ENCODE assay signal across 8 cellular contexts in genomic region chr1:234495231-234495990, GRCh38. TPM values are rescaled to one million over a fixed set of nuclear protein-coding genes. Genes with fewer than 3 reads are reported as not detected.
A peak's percentile ranks its signal among the peaks of the same experiment; 100 is the strongest.
DNase-seq lines count a peak whose midpoint lies in the region; ATAC-seq lines count a peak whose summit lies in the region.

No MANE protein-coding gene starts in this region.

- H3K4me2 ChIP-seq in BLaER1 treated with 17β-estradiol and CSF1 and Interleukin-3, amounts not matched to agents 10 nM and 100 nM, result peak overlapping the region; percentile 67 to 83 (median 73)
- H3K4me2 ChIP-seq in neuronal stem cell (ENCODE audit: insufficient read depth, low read length, poor library complexity, severe bottlenecking), result no peak overlapping the region

- peaks cover 3% of the 10 kb centered on the region for H3K36me3 Mint-ChIP-seq in activated T-helper 2 cell treated with anti-CD3 and anti-CD28 coated beads, Interferon-gamma antibody, Interleukin-2, Interleukin-4, amounts not matched to agents 10 μg/mL and 5 μg/mL and 100 μg/mL, durations not matched to agents 14 hours and 24 hours and 36 hours (ENCODE audit: low read depth)

- H2AFZ ChIP-seq in neuronal stem cell (ENCODE audit: low read length), result peak overlapping the region; percentile 52

- no peak overlapping the region for H2AK5ac ChIP-seq in neuronal stem cell (ENCODE audit: low read depth, low read length)

- no CpG with 5 or more reads among the region's 7 CpGs for WGBS in neuronal stem cell (ENCODE audit: extremely low coverage in 2 of 2, insufficient read length in 2 of 2, insufficient replicate concordance in 1 of 2), 2 donors

- ATAC-seq in GM19043 (IDR thresholded peaks at IDR 0.05; ENCODE audit: low read depth, unreplicated experiment), result peak; percentile 67
- peak; percentile 72 for ATAC-seq in HG03135 (IDR thresholded peaks at IDR 0.05; ENCODE audit: unreplicated experiment)

- H3K4ac ChIP-seq in neuronal stem cell (ENCODE audit: low read length), result no peak overlapping the region

- H4K8ac ChIP-seq in neuronal stem cell (ENCODE audit: low read depth, low read length), result no peak overlapping the region

- H3K18ac ChIP-seq in neuronal stem cell (ENCODE audit: low read length), result no peak overlapping the region

- intact Hi-C loops in activated T-helper 2 cell treated with anti-CD3 and anti-CD28 coated beads, Interferon-gamma antibody, Interleukin-2, Interleukin-4, amounts not matched to agents 10 μg/mL and 5 μg/mL and 100 μg/mL, durations not matched to agents 14 hours and 24 hours and 36 hours (cut with micrococcal nuclease), result loop anchor here (2.0 to 5.0 kb wide), 2 partner anchors 227 to 372 kb away; no protein-coding TSS in a partner anchor

- no peaks in the 10 kb centered on the region for H3K9me3 ChIP-seq in BLaER1 treated with 17β-estradiol and CSF1 and Interleukin-3, amounts not matched to agents 10 nM and 100 nM (replicated peaks in 1 of 11)
- no peaks in the 10 kb centered on the region for H3K9me3 ChIP-seq in neuronal stem cell (replicated peaks in 1 of 2; ENCODE audit: control insufficient read depth in 2 of 2, insufficient read depth in 1 of 2, low read depth in 1 of 2, low read length in 2 of 2)

- H3K23ac ChIP-seq in neuronal stem cell (ENCODE audit: low read depth, low read length, poor library complexity), result no peak overlapping the region

- no peak overlapping the region for H3K14ac ChIP-seq in neuronal stem cell (ENCODE audit: low read length)

- peak overlapping the region; percentile 9 to 90 (median 64); a peak in 21 of 22 replicates for H3K27ac ChIP-seq in BLaER1 treated with 17β-estradiol and CSF1 and Interleukin-3, amounts not matched to agents 10 nM and 100 nM
- H3K27ac ChIP-seq in neuronal stem cell (replicated peaks; ENCODE audit: low read length), result no peak overlapping the region

- peak overlapping the region; percentile 38 to 80 (median 54) for H3K9ac ChIP-seq in BLaER1 treated with 17β-estradiol and CSF1 and Interleukin-3, amounts not matched to agents 10 nM and 100 nM
- no peak overlapping the region for H3K9ac ChIP-seq in neuronal stem cell (ENCODE audit: low read depth, low read length, poor library complexity)

- peak overlapping the region; percentile 71 for H3K4me3 Mint-ChIP-seq in activated T-helper 2 cell treated with anti-CD3 and anti-CD28 coated beads, Interferon-gamma antibody, Interleukin-2, Interleukin-4, amounts not matched to agents 10 μg/mL and 5 μg/mL and 100 μg/mL, durations not matched to agents 14 hours and 24 hours and 36 hours (ENCODE audit: low read depth)

- no peaks in the 10 kb centered on the region for H3K36me3 ChIP-seq in BLaER1 treated with 17β-estradiol and CSF1 and Interleukin-3, amounts not matched to agents 10 nM and 100 nM
- no peaks in the 10 kb centered on the region for H3K36me3 ChIP-seq in neuronal stem cell (replicated peaks in 1 of 2; ENCODE audit: control insufficient read depth in 2 of 2, insufficient read depth in 2 of 2, low read length in 2 of 2)

- no peaks in the 10 kb centered on the region for H3K27me3 Mint-ChIP-seq in activated T-helper 2 cell treated with anti-CD3 and anti-CD28 coated beads, Interferon-gamma antibody, Interleukin-2, Interleukin-4, amounts not matched to agents 10 μg/mL and 5 μg/mL and 100 μg/mL, durations not matched to agents 14 hours and 24 hours and 36 hours (ENCODE audit: low read depth)

- H3K27ac Mint-ChIP-seq in activated T-helper 2 cell treated with anti-CD3 and anti-CD28 coated beads, Interferon-gamma antibody, Interleukin-2, Interleukin-4, amounts not matched to agents 10 μg/mL and 5 μg/mL and 100 μg/mL, durations not matched to agents 14 hours and 24 hours and 36 hours, result peak overlapping the region; percentile 89

- H4K91ac ChIP-seq in neuronal stem cell (ENCODE audit: low read depth, low read length, poor library complexity), result no peak overlapping the region

- H2BK12ac ChIP-seq in neuronal stem cell (ENCODE audit: low read length), result no peak overlapping the region

- peaks cover 58 to 91% (median 78%) of the 10 kb centered on the region in 10 experiments for H3K4me1 ChIP-seq in BLaER1 treated with 17β-estradiol and CSF1 and Interleukin-3, amounts not matched to agents 10 nM and 100 nM
- peaks cover 10 to 15% of the 10 kb centered on the region in 2 donors for H3K4me1 ChIP-seq in neuronal stem cell (ENCODE audit: control insufficient read depth in 2 of 2, insufficient read depth in 1 of 2, low read depth in 1 of 2, low read length in 2 of 2)

- H2BK120ac ChIP-seq in neuronal stem cell (ENCODE audit: low read depth, low read length), result no peak overlapping the region

- peaks cover 70% of the 10 kb centered on the region for H3K4me1 Mint-ChIP-seq in activated T-helper 2 cell treated with anti-CD3 and anti-CD28 coated beads, Interferon-gamma antibody, Interleukin-2, Interleukin-4, amounts not matched to agents 10 μg/mL and 5 μg/mL and 100 μg/mL, durations not matched to agents 14 hours and 24 hours and 36 hours (ENCODE audit: low read depth)

- no peaks in the 10 kb centered on the region for H3K27me3 ChIP-seq in BLaER1 treated with 17β-estradiol and CSF1 and Interleukin-3, amounts not matched to agents 10 nM and 100 nM
- H3K27me3 ChIP-seq in neuronal stem cell (ENCODE audit: control insufficient read depth in 3 of 3, insufficient read depth in 3 of 3, low read depth in 1 of 3, low read length in 3 of 3), result no peaks in the 10 kb centered on the region

- no peak overlapping the region for H2BK15ac ChIP-seq in neuronal stem cell (ENCODE audit: low read length)

- H4K20me1 ChIP-seq in BLaER1 treated with 17β-estradiol and CSF1 and Interleukin-3, amounts not matched to agents 10 nM and 100 nM, result no peaks in the 10 kb centered on the region

- H3K79me1 ChIP-seq in neuronal stem cell (ENCODE audit: low read depth, low read length), result no peaks in the 10 kb centered on the region

- no peak overlapping the region for H2BK5ac ChIP-seq in neuronal stem cell (ENCODE audit: low read length)

- no peak for DNase-seq in activated T-helper 2 cell treated with anti-CD3 and anti-CD28 coated beads, Interferon-gamma antibody, Interleukin-2, Interleukin-4, amounts not matched to agents 10 μg/mL and 5 μg/mL and 100 μg/mL, durations not matched to agents 14 hours and 24 hours and 36 hours (ENCODE audit: low spot score)
- DNase-seq in neuronal stem cell (ENCODE audit: low spot score), result no peak
- no peak for DNase-seq in UCSD-AML1 (lab: John Stamatoyannopoulos, UW; ENCODE audit: unreplicated experiment)
- no peak for DNase-seq in SK-N-DZ (ENCODE audit: low spot score)
- DNase-seq in DMS114 treated with DMSO at 0.1 percent for 48 hours (lab: John Stamatoyannopoulos, UW; ENCODE audit: unreplicated experiment), result no peak

- no peaks in the 10 kb centered on the region for H3K9me3 Mint-ChIP-seq in activated T-helper 2 cell treated with anti-CD3 and anti-CD28 coated beads, Interferon-gamma antibody, Interleukin-2, Interleukin-4, amounts not matched to agents 10 μg/mL and 5 μg/mL and 100 μg/mL, durations not matched to agents 14 hours and 24 hours and 36 hours

- H3K4me3 ChIP-seq in BLaER1 treated with 17β-estradiol and CSF1 and Interleukin-3, amounts not matched to agents 10 nM and 100 nM, result peak overlapping the region in 5 of 10 experiments; percentile 2 to 31 (median 28); a peak in 3 of 20 replicates
- H3K4me3 ChIP-seq in neuronal stem cell (ENCODE audit: low read length in 2 of 2), result no peak overlapping the region

RNA-seq across cellular contexts. Expression of gene TARBP1, which starts 16.4 kb away (rescaled TPM):
- total RNA-seq in activated T-helper 2 cell treated with anti-CD3 and anti-CD28 coated beads, Interferon-gamma antibody, Interleukin-2, Interleukin-4, amounts not matched to agents 10 μg/mL and 5 μg/mL and 100 μg/mL, durations not matched to agents 14 hours and 24 hours and 36 hours, result 79.7 and 87.5 TPM in 2 replicates
- 20.2 TPM for polyA plus RNA-seq in neuronal stem cell (2013, experiment 1 of 2)
- polyA plus RNA-seq in neuronal stem cell (2013, experiment 2 of 2), result 19.1 TPM
- polyA plus RNA-seq in SK-N-DZ (2014; cell fraction: cytosol; rRNA removed), result 13.9 and 15.3 TPM in 2 replicates
- polyA plus RNA-seq in SK-N-DZ (2014; cell fraction: nucleus; rRNA removed), result 68.8 and 95.8 TPM in 2 replicates
